In the genomic region with DNA sequence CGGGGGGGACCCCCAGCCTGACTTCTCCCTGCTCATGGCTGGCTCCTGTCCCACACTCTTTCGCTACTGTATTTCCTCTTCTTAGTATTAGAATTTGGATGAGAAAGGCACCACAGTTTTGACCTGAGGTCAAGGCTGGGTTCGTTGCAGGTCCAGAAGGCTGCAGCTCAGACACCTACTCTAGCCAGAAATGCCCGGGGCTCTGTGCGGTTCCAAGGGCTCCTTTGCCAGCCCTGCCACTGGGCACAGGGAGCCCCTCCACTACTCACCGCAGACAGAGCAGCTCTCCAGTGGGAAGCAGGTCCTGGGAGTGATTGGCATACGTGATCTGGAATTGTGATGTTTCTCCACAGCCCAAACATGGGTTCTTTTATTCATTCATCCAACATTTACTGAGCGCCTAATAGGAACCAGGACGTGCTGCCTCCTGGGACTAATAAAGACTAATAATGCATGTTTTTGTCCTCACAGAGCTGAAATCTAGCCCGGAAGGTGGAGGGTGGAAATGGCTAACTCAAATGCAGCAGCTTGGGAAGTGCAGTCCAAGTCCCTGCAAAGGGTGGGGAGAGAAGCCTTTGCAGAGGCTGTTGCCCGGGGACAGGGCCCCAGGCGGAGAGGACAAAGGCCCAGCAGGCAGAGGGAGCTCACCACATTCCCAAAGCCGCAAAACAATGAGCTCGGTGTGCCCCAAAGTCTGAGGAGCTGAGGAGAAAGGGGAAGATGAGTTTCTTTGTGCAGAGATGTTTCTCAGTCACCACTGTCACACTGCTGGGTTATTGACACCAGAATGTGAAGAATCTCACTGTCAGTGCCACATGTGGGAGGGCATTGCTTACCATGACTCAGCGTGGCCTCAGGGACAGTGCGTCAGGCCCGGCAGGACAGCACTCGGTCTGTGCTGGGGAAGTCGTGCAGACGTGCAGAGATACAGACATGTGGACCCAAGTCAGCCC, we compare ENCODE assay signal across 9 cellular contexts.
DNase-seq lines count a peak whose midpoint lies in the region; ATAC-seq lines count a peak whose summit lies in the region.
"Had no signal": no experiment of that assay in that cellular context is flagged by ENCODE, and none has a peak within 500 bp of the region (broad histone marks: within the 10 kb centered on the region; RNA-seq: fewer than 3 reads in every experiment).

No MANE protein-coding gene starts in this region.

- H3K4me3 Mint-ChIP-seq in dendritic cell treated with granulocyte-macrophage colony-stimulating factor and Interleukin-4, amounts not matched to agents 40 ng/mL and 50 ng/mL, for 4 days, result no peak overlapping the region

- H3K27ac Mint-ChIP-seq in dendritic cell treated with granulocyte-macrophage colony-stimulating factor and Interleukin-4, amounts not matched to agents 40 ng/mL and 50 ng/mL, for 4 days, result peak overlapping the region; percentile 12

- intact Hi-C loops in dendritic cell treated with granulocyte-macrophage colony-stimulating factor and Interleukin-4, amounts not matched to agents 40 ng/mL and 50 ng/mL, for 4 days (cut with micrococcal nuclease), result no loop called here

- H3K36me3 Mint-ChIP-seq in dendritic cell treated with granulocyte-macrophage colony-stimulating factor and Interleukin-4, amounts not matched to agents 40 ng/mL and 50 ng/mL, for 4 days (ENCODE audit: low read depth), result peaks cover 28% of the 10 kb centered on the region

- H3K9me3 Mint-ChIP-seq in dendritic cell treated with granulocyte-macrophage colony-stimulating factor and Interleukin-4, amounts not matched to agents 40 ng/mL and 50 ng/mL, for 4 days, result no peaks in the 10 kb centered on the region

- H3K4me1 Mint-ChIP-seq in dendritic cell treated with granulocyte-macrophage colony-stimulating factor and Interleukin-4, amounts not matched to agents 40 ng/mL and 50 ng/mL, for 4 days (ENCODE audit: low read depth), result peaks cover 66% of the 10 kb centered on the region

- peaks cover 8% of the 10 kb centered on the region for H3K27me3 Mint-ChIP-seq in dendritic cell treated with granulocyte-macrophage colony-stimulating factor and Interleukin-4, amounts not matched to agents 40 ng/mL and 50 ng/mL, for 4 days

- no peak for ATAC-seq in GM18511 (IDR thresholded peaks at IDR 0.05; ENCODE audit: unreplicated experiment)
- ATAC-seq in stimulated activated naive CD8-positive, alpha-beta T cell treated with anti-CD3 and anti-CD28 coated beads, Interleukin-15, Interleukin-2, amounts not matched to agents 100 U/mL and 50 U/mL, for 24 hours, result no peak

- DNase-seq in C1 segment of cervical spinal cord (lab: John Stamatoyannopoulos, UW) (peak in 9 of 14 donors; percentile 8 to 74 (median 52)), Kasumi-1 (lab: John Stamatoyannopoulos, UW) (peak; percentile 62 to 71), medulla oblongata (ENCODE audit: extremely low spot score) (peak; percentile 78), NCI-H526 treated with DMSO at 0.1 percent for 48 hours (lab: John Stamatoyannopoulos, UW) (no peak), SKM-1 treated with dmso at 0.1 percent for 144 hours (lab: John Stamatoyannopoulos, UW; ENCODE audit: unreplicated experiment) (no peak)
- no peak for DNase-seq in stimulated activated naive CD8-positive, alpha-beta T cell treated with anti-CD3 and anti-CD28 coated beads, Interleukin-15, Interleukin-2, amounts not matched to agents 100 U/mL and 50 U/mL, for 24 hours
- DNase-seq: SW 1271 had no signal

Comparison
In these comparisons a context has a peak if more than half of its experiments do, and no peak if none do; other contexts are left out.
1. DNase-seq: peak in C1 segment of cervical spinal cord (9 of 14), Kasumi-1 (2 of 2) and medulla oblongata (single experiment); none in NCI-H526 treated with DMSO at 0.1 percent for 48 hours (single experiment), SKM-1 treated with dmso at 0.1 percent for 144 hours (single experiment) and stimulated activated naive CD8-positive, alpha-beta T cell treated with anti-CD3 and anti-CD28 coated beads, Interleukin-15, Interleukin-2, amounts not matched to agents 100 U/mL and 50 U/mL, for 24 hours (single experiment).